ENCODE assay signal across 13 cellular contexts in genomic region chr2:237885931-237886701, GRCh38. TPM values are rescaled to one million over a fixed set of nuclear protein-coding genes. Genes with fewer than 3 reads are reported as not detected.
DNase-seq lines count a peak whose midpoint lies in the region; ATAC-seq and TF ChIP-seq lines count a peak whose summit lies in the region.
"Had no signal": no experiment of that assay in that cellular context is flagged by ENCODE, and none has a peak within 500 bp of the region (broad histone marks: within the 10 kb centered on the region; RNA-seq: fewer than 3 reads in every experiment).

No MANE protein-coding gene starts in this region.

- no peak overlapping the region for H3K4me3 ChIP-seq in GM23338
- no peak overlapping the region for H3K4me3 ChIP-seq in choroid plexus epithelial cell (ENCODE audit: low read depth, low read length)
- H3K4me3 ChIP-seq in sigmoid colon, result peak overlapping the region in 3 of 4 donors; percentile 12 to 23 (median 13)
- no peak overlapping the region for H3K4me3 ChIP-seq in smooth muscle cell

- no peak overlapping the region for H3K9ac ChIP-seq in smooth muscle cell (ENCODE audit: low read depth)

- WGBS in sigmoid colon, 2 donors, result 77 to 86% methylated on average over 26 of the region's 26 CpGs
- WGBS in smooth muscle cell (ENCODE audit: low lambda C conversion rate), result 90% methylated on average over 26 of the region's 26 CpGs

- H3K9me3 Mint-ChIP-seq in GM23338, result no peaks in the 10 kb centered on the region
- H3K9me3 Mint-ChIP-seq: immature natural killer cell had no signal

- H3K27ac ChIP-seq in GM23338 (ENCODE audit: low read depth) (no peak overlapping the region), layer of hippocampus (ENCODE audit: low read depth, low read length) (peak overlapping the region; percentile 80), sigmoid colon (peak overlapping the region; percentile 91 to 97 (median 96)), smooth muscle cell (ENCODE audit: low read depth) (no peak overlapping the region)

- TF ChIP-seq CTCF in GM23338 (conservative IDR thresholded peaks at IDR 0.05; ENCODE audit: low read depth in 2 of 2) (peak in 1 of 2 experiments; percentile 24; a peak in 2 of 4 replicates), choroid plexus epithelial cell (conservative IDR thresholded peaks at IDR 0.05; ENCODE audit: low read depth, low read length) (peak; percentile 40), sigmoid colon (IDR thresholded peaks at IDR 0.05) (peak in 1 of 4 experiments; percentile 12), smooth muscle cell (IDR thresholded peaks at IDR 0.05; ENCODE audit: borderline replicate concordance, insufficient read depth, poor library complexity, severe bottlenecking) (no peak)

- no peaks in the 10 kb centered on the region for H3K9me2 ChIP-seq in GM23338 (ENCODE audit: insufficient read depth)

- H3K4me2 ChIP-seq in GM23338, result no peak overlapping the region
- H3K4me2 ChIP-seq in smooth muscle cell, result no peak overlapping the region

- DNase-seq in GM23338 (ENCODE audit: low spot score), result no peak
- peak; percentile 65 for DNase-seq in choroid plexus epithelial cell (ENCODE audit: low read depth)
- peak; percentile 98 for DNase-seq in sigmoid colon
- DNase-seq in NCI-H2107 treated with DMSO at 0.1 percent for 48 hours (lab: John Stamatoyannopoulos, UW; ENCODE audit: unreplicated experiment), result no peak
- no peak for DNase-seq in smooth muscle cell (lab: John Stamatoyannopoulos, UW; ENCODE audit: unreplicated experiment)
- DNase-seq in T1000 (lab: John Stamatoyannopoulos, UW), result no peak
- DNase-seq: activated T-cell treated with anti-CD3 and anti-CD28 coated beads for 4 hours, DND-41, erythroblast, immature natural killer cell, MM.1S had no signal

- no peaks in the 10 kb centered on the region for H4K20me1 ChIP-seq in GM23338 (replicated peaks; ENCODE audit: insufficient read depth)
- no peaks in the 10 kb centered on the region for H4K20me1 ChIP-seq in smooth muscle cell (ENCODE audit: low read depth)

- intact Hi-C loops in sigmoid colon (cut with DNase I), result loop anchor here (1.0 to 10.0 kb wide), 3 partner anchors 21 to 711 kb away; no protein-coding TSS in a partner anchor

- H3K27ac Mint-ChIP-seq in GM23338, result no peak overlapping the region
- H3K27ac Mint-ChIP-seq: immature natural killer cell had no signal

- TF ChIP-seq POLR2A in sigmoid colon (IDR thresholded peaks at IDR 0.05), result no peak

- no peak overlapping the region for H2AFZ ChIP-seq in GM23338
- H2AFZ ChIP-seq in smooth muscle cell (ENCODE audit: low read depth), result no peak overlapping the region

- H3K9me3 ChIP-seq in sigmoid colon, result no peaks in the 10 kb centered on the region
- H3K9me3 ChIP-seq in smooth muscle cell (replicated peaks; ENCODE audit: low read depth), result no peaks in the 10 kb centered on the region

- no peaks in the 10 kb centered on the region for H3K79me2 ChIP-seq in GM23338 (replicated peaks; ENCODE audit: insufficient read depth)
- H3K79me2 ChIP-seq in smooth muscle cell (ENCODE audit: low read depth), result no peaks in the 10 kb centered on the region

- ATAC-seq in GM23338 (peak; percentile 25; the same call in 2 of the 3 replicates), HG02852 (IDR thresholded peaks at IDR 0.05; ENCODE audit: unreplicated experiment) (no peak)

- peak; percentile 73 to 93 (median 90) for TF ChIP-seq EP300 in sigmoid colon (IDR thresholded peaks at IDR 0.05)

- H3K4me3 Mint-ChIP-seq in GM23338, result no peak overlapping the region
- H3K4me3 Mint-ChIP-seq: immature natural killer cell had no signal

- peaks cover 5% of the 10 kb centered on the region for H3K27me3 Mint-ChIP-seq in GM23338 (ENCODE audit: insufficient read depth, low read depth, poor library complexity)

- H3K4me1 Mint-ChIP-seq in GM23338, result no peaks in the 10 kb centered on the region

- H3F3A ChIP-seq in GM23338 (replicated peaks; ENCODE audit: low read depth), result no peaks in the 10 kb centered on the region
- no peaks in the 10 kb centered on the region for H3F3A ChIP-seq in smooth muscle cell (ENCODE audit: low read depth)

- H3K4me1 ChIP-seq in GM23338 (ENCODE audit: insufficient read depth) (no peaks in the 10 kb centered on the region), sigmoid colon (peaks cover 0 to 76% (median 68%) of the 10 kb centered on the region in 4 donors), smooth muscle cell (ENCODE audit: low read depth) (no peaks in the 10 kb centered on the region)

- H3K27me3 ChIP-seq in GM23338 (ENCODE audit: insufficient read depth) (no peaks in the 10 kb centered on the region), layer of hippocampus (ENCODE audit: control insufficient read depth, insufficient read depth, low read length) (no peaks in the 10 kb centered on the region), sigmoid colon (no peaks in the 10 kb centered on the region), smooth muscle cell (ENCODE audit: low read depth) (no peaks in the 10 kb centered on the region)

- H3K36me3 Mint-ChIP-seq in GM23338 (ENCODE audit: low read depth), result no peaks in the 10 kb centered on the region

- H3K36me3 ChIP-seq in GM23338 (ENCODE audit: insufficient read depth) (no peaks in the 10 kb centered on the region), sigmoid colon (peaks cover 0 to 10% (median 0%) of the 10 kb centered on the region in 4 donors), smooth muscle cell (ENCODE audit: low read depth) (no peaks in the 10 kb centered on the region)

TF ChIP-seq in GM23338, 12 proteins besides CTCF, POLR2A, EP300 and RAD21 (continues in another document):
- TF ChIP-seq POLR2AphosphoS5 (IDR thresholded peaks at IDR 0.05; ENCODE audit: low read depth), result no peak
- TF ChIP-seq STAT1 (IDR thresholded peaks at IDR 0.05; ENCODE audit: unreplicated experiment), result no peak
- no peak for TF ChIP-seq EZH2 (IDR thresholded peaks at IDR 0.05; ENCODE audit: low read depth, unreplicated experiment)
- TF ChIP-seq NANOG (IDR thresholded peaks at IDR 0.05; ENCODE audit: borderline replicate concordance), result no peak
- no peak for TF ChIP-seq CREB1 (CRISPR knock-in tag; IDR thresholded peaks at IDR 0.05; ENCODE audit: low read depth)
- TF ChIP-seq EZH2phosphoT487 (IDR thresholded peaks at IDR 0.05; ENCODE audit: unreplicated experiment), result no peak
- no peak for TF ChIP-seq JUNB (IDR thresholded peaks at IDR 0.05; ENCODE audit: unreplicated experiment)

RNA-seq across cellular contexts. Expression of gene RAMP1, which starts 26.7 kb away (rescaled TPM):
- total RNA-seq in GM23338 (2014; rRNA removed; shearing (Covaris generic)), result 2.7 and 3.3 TPM in 2 replicates
- polyA plus RNA-seq in GM23338 (2016; fragmentation: Nextera tagmentation; extraction: Ambion mirVana) (1.7 and 1.8 TPM in 2 replicates), sigmoid colon (10 to 100 TPM in 2 of 3 donors, not detected in 1; 13.2 to 50.1 TPM), smooth muscle cell (70.8 and 72.0 TPM in 2 replicates)
- total RNA-seq in sigmoid colon (100 to 1,000 TPM; 324 to 788 (median 447) TPM), smooth muscle cell (11.1 and 24.0 TPM in 2 replicates)

Comparison
In these comparisons a context has a peak if more than half of its experiments do, and no peak if none do; other contexts are left out.
1. DNase-seq: peak in choroid plexus epithelial cell (single experiment) and sigmoid colon (single experiment); none in GM23338 (single experiment), NCI-H2107 treated with DMSO at 0.1 percent for 48 hours (single experiment), smooth muscle cell (single experiment) and T1000 (single experiment).
2. H3K27ac ChIP-seq: peak in layer of hippocampus (single experiment) and sigmoid colon (4 of 4); none in GM23338 (single experiment) and smooth muscle cell (single experiment).
3. H3K4me3 ChIP-seq: peak in sigmoid colon (3 of 4); none in GM23338 (single experiment), choroid plexus epithelial cell (single experiment) and smooth muscle cell (single experiment).
4. RNA of gene RAMP1, which starts 26.7 kb away (total RNA-seq): 324 to 788 TPM in sigmoid colon; 11.1 to 24.0 TPM in smooth muscle cell and 2.7 to 3.3 TPM in GM23338; every median in the first group is over 10 times any median in the second.